In the genomic region with DNA sequence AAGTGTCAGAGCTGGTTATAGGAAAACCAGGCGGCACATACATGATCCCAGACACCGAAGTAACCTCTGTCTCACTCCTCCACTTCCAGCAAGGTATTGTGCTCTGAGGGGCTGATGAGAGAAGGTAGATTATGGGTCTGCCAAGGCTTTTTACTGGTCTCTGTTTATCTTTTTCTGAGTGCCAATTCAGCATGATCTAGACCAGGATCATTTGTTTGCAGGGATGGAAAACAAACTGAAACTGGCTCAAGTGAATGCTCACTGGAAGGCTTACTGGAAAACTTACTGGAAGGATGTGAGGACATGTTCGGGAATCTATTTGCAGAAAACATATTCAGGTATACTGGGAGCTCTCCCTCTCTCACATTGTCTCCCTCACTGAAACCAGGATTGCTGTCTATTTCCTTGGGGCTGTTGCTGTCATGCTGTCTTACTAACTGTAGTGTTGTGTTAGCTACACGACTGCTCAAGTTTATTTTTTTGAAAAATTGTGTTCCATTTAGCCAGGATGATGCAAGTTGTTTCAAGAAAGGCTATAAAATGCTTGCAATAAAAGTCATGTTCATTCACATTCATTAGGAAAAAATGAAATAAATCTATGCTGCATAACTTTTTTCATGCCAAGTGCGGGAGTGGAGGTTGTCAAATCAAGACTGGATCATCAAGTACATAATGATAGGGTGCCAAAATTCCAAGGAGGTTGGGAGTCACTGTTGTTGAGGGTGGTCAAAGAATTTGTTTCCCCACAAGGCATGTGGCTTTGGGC, we compare ENCODE assay signal across 1 cellular context.
TF ChIP-seq lines count a peak whose summit lies in the region.

No MANE protein-coding gene starts in this region.

TF ChIP-seq in H1, 55 proteins besides CTCF, POLR2A, EP300 and RAD21:
- TF ChIP-seq SP1 (IDR thresholded peaks at IDR 0.05; ENCODE audit: low read depth, low read length) (no peak), SAP30 (IDR thresholded peaks at IDR 0.05; ENCODE audit: insufficient read depth, insufficient replicate concordance, low read length) (no peak), TEAD4 (IDR thresholded peaks at IDR 0.05; ENCODE audit: low read depth, low read length) (no peak), TAF7 (optimal IDR thresholded peaks at IDR 0.05; ENCODE audit: borderline replicate concordance, low read depth, low read length) (no peak), CBX8 (IDR thresholded peaks at IDR 0.05; ENCODE audit: borderline replicate concordance, low read depth, low read length) (no peak), HDAC6 (IDR thresholded peaks at IDR 0.05; ENCODE audit: low read depth, low read length) (no peak), CTBP2 (IDR thresholded peaks at IDR 0.05; ENCODE audit: borderline replicate concordance, insufficient read depth, insufficient read length, low read length) (no peak), NANOG (IDR thresholded peaks at IDR 0.05; ENCODE audit: insufficient read depth, low read depth, low read length, poor library complexity, severe bottlenecking) (no peak)
